1 cellular context compared by ENCODE assay signal in genomic region chr13:31225180-31225579, GRCh38.
TF ChIP-seq lines count a peak whose summit lies in the region.

No MANE protein-coding gene starts in this region.

TF ChIP-seq in H1, 55 proteins besides CTCF, POLR2A, EP300 and RAD21 (continued from another document):
- TF ChIP-seq CHD7 (IDR thresholded peaks at IDR 0.05; ENCODE audit: insufficient replicate concordance, low read length) (no peak), USF2 (IDR thresholded peaks at IDR 0.05; ENCODE audit: low read length) (no peak), ASH2L (IDR thresholded peaks at IDR 0.05; ENCODE audit: low read length) (no peak), HDAC2 (IDR thresholded peaks at IDR 0.05; ENCODE audit: borderline replicate concordance in 1 of 2, low read depth in 2 of 2, low read length in 2 of 2) (no peak), JUND (IDR thresholded peaks at IDR 0.05; ENCODE audit: low read length) (no peak), CBX8 (IDR thresholded peaks at IDR 0.05; ENCODE audit: borderline replicate concordance, low read depth, low read length) (no peak), BCL11A (IDR thresholded peaks at IDR 0.05; ENCODE audit: low read depth in 2 of 2, low read length in 2 of 2) (no peak)
